ENCODE assay signal across 23 cellular contexts in genomic region chr20:42945595-42945994, GRCh38.
A peak's percentile ranks its signal among the peaks of the same experiment; 100 is the strongest.
DNase-seq lines count a peak whose midpoint lies in the region; ATAC-seq, FAIRE-seq and TF ChIP-seq lines count a peak whose summit lies in the region.
"Had no signal": no experiment of that assay in that cellular context is flagged by ENCODE, and none has a peak within 500 bp of the region (broad histone marks: within the 10 kb centered on the region; RNA-seq: fewer than 3 reads in every experiment).

No MANE protein-coding gene starts in this region.

- intact Hi-C loops in activated CD4-positive, alpha-beta T cell treated with anti-CD3 and anti-CD28 coated beads for 36 hours (cut with DNase I, micrococcal nuclease): no loop called here
- intact Hi-C loops in ascending aorta (cut with DNase I): no loop called here

- H3K4me2 ChIP-seq in Karpas-422 (ENCODE audit: low read depth, low read length, poor library complexity, severe bottlenecking): peak overlapping the region; percentile 22
- H3K4me2 ChIP-seq: A549; BLaER1 treated with 17β-estradiol and CSF1 and Interleukin-3, amounts not matched to agents 10 nM and 100 nM had no signal

- H3K4me1 ChIP-seq in Karpas-422 (ENCODE audit: low read length) (peaks cover 76% of the 10 kb centered on the region), ascending aorta (no peaks in the 10 kb centered on the region)
- H3K4me1 ChIP-seq: A549; BE2C; BLaER1 treated with 17β-estradiol and CSF1 and Interleukin-3, amounts not matched to agents 10 nM and 100 nM; HAP-1 had no signal

- H3K79me2 ChIP-seq in Karpas-422 (ENCODE audit: low read length): peaks cover 15% of the 10 kb centered on the region; the same call in 1 of the 2 replicates

- no peaks in the 10 kb centered on the region for H3K27me3 Mint-ChIP-seq in progenitor cell of endocrine pancreas
- peaks cover 4% of the 10 kb centered on the region for H3K27me3 Mint-ChIP-seq in activated CD4-positive, alpha-beta T cell treated with anti-CD3 and anti-CD28 coated beads for 36 hours
- H3K27me3 Mint-ChIP-seq: CD4-positive, alpha-beta T cell had no signal

- H3K4me1 Mint-ChIP-seq in progenitor cell of endocrine pancreas (ENCODE audit: low read depth): peaks cover 31% of the 10 kb centered on the region
- H3K4me1 Mint-ChIP-seq in activated CD4-positive, alpha-beta T cell treated with anti-CD3 and anti-CD28 coated beads for 36 hours: no peaks in the 10 kb centered on the region
- H3K4me1 Mint-ChIP-seq: CD14-positive monocyte; CD8-positive, alpha-beta memory T cell had no signal

- H3K27me3 ChIP-seq in Karpas-422 (ENCODE audit: low read length): no peaks in the 10 kb centered on the region
- H3K27me3 ChIP-seq in ascending aorta: no peaks in the 10 kb centered on the region
- H3K27me3 ChIP-seq: BE2C; BLaER1 treated with 17β-estradiol and CSF1 and Interleukin-3, amounts not matched to agents 10 nM and 100 nM had no signal

- POLR2A ChIA-PET in activated CD4-positive, alpha-beta T cell treated with anti-CD3 and anti-CD28 coated beads for 36 hours (lab: Charles Lee): no interaction called here

- DNase-seq in Karpas-422 (no peak), left lobe of liver (ENCODE audit: low spot score) (no peak), progenitor cell of endocrine pancreas (ENCODE audit: low spot score, unreplicated experiment) (no peak), frontal cortex (ENCODE audit: low spot score in 2 of 2) (no peak), ascending aorta (ENCODE audit: low spot score in 2 of 2) (no peak)
- no peak for DNase-seq in activated CD4-positive, alpha-beta T cell treated with anti-CD3 and anti-CD28 coated beads for 36 hours
- DNase-seq: 8988T; ACHN; AML-193; BE2C; Calu3; CD4-positive, alpha-beta T cell; CD8-positive, alpha-beta memory T cell; DND-41; GOT3; HFFc6 had no signal

- no peak overlapping the region for H3K4me3 Mint-ChIP-seq in progenitor cell of endocrine pancreas (ENCODE audit: low read depth)
- H3K4me3 Mint-ChIP-seq in activated CD4-positive, alpha-beta T cell treated with anti-CD3 and anti-CD28 coated beads for 36 hours: no peak overlapping the region
- H3K4me3 Mint-ChIP-seq: CD14-positive monocyte; CD4-positive, alpha-beta T cell; CD8-positive, alpha-beta memory T cell; HFFc6 had no signal

- peaks cover 9% of the 10 kb centered on the region for H3K9me3 Mint-ChIP-seq in progenitor cell of endocrine pancreas (ENCODE audit: low read depth)
- H3K9me3 Mint-ChIP-seq in activated CD4-positive, alpha-beta T cell treated with anti-CD3 and anti-CD28 coated beads for 36 hours (ENCODE audit: low read depth): peaks cover 14% of the 10 kb centered on the region

- no peaks in the 10 kb centered on the region for H4K20me1 ChIP-seq in Karpas-422 (ENCODE audit: insufficient read depth, low read depth, low read length)
- H4K20me1 ChIP-seq: BLaER1 treated with 17β-estradiol and CSF1 and Interleukin-3, amounts not matched to agents 10 nM and 100 nM had no signal

- H3K27ac ChIP-seq in Karpas-422 (ENCODE audit: low read length): peak overlapping the region; percentile 85
- no peak overlapping the region for H3K27ac ChIP-seq in ascending aorta
- H3K27ac ChIP-seq: A549; BLaER1 treated with 17β-estradiol and CSF1 and Interleukin-3, amounts not matched to agents 10 nM and 100 nM had no signal

- H3K4me3 ChIP-seq in Karpas-422 (ENCODE audit: low read length) (no peak overlapping the region), ascending aorta (no peak overlapping the region)
- H3K4me3 ChIP-seq: A549; BLaER1 treated with 17β-estradiol and CSF1 and Interleukin-3, amounts not matched to agents 10 nM and 100 nM; HAP-1 had no signal

- FAIRE-seq in frontal cortex (lab: Jason Lieb, UNC): no peak
- FAIRE-seq: A549, G401.6, GM12892, H54 had no signal

- H3K36me3 ChIP-seq in Karpas-422 (ENCODE audit: insufficient read depth, low read length) (no peaks in the 10 kb centered on the region), ascending aorta (no peaks in the 10 kb centered on the region)
- H3K36me3 ChIP-seq: BE2C; BLaER1 treated with 17β-estradiol and CSF1 and Interleukin-3, amounts not matched to agents 10 nM and 100 nM; HAP-1 had no signal

- no peaks in the 10 kb centered on the region for H3K9me2 ChIP-seq in Karpas-422 (replicated peaks; ENCODE audit: insufficient read depth, low read length)

- H2AFZ ChIP-seq in Karpas-422 (ENCODE audit: low read length): no peak overlapping the region

- peaks cover 4% of the 10 kb centered on the region for H3K36me3 Mint-ChIP-seq in progenitor cell of endocrine pancreas (ENCODE audit: insufficient read depth)
- H3K36me3 Mint-ChIP-seq in activated CD4-positive, alpha-beta T cell treated with anti-CD3 and anti-CD28 coated beads for 36 hours (ENCODE audit: low read depth): no peaks in the 10 kb centered on the region
- H3K36me3 Mint-ChIP-seq: CD14-positive monocyte; CD8-positive, alpha-beta memory T cell had no signal

- H3K9me3 ChIP-seq in Karpas-422 (ENCODE audit: low read length) (no peaks in the 10 kb centered on the region), ascending aorta (no peaks in the 10 kb centered on the region)
- H3K9me3 ChIP-seq: A549, BE2C, HAP-1 had no signal

- peak; percentile 11 for ATAC-seq in left lobe of liver
- ATAC-seq in activated CD4-positive, alpha-beta T cell treated with anti-CD3 and anti-CD28 coated beads for 36 hours: no peak
- ATAC-seq: A549 had no signal

- H3K9ac ChIP-seq in Karpas-422 (ENCODE audit: low read length): peak overlapping the region; percentile 40
- H3K9ac ChIP-seq: BLaER1 treated with 17β-estradiol and CSF1 and Interleukin-3, amounts not matched to agents 10 nM and 100 nM had no signal

- no peak for TF ChIP-seq CTCF in progenitor cell of endocrine pancreas (IDR thresholded peaks at IDR 0.05; ENCODE audit: unreplicated experiment)
- TF ChIP-seq CTCF in ascending aorta (IDR thresholded peaks at IDR 0.05): no peak

- peak overlapping the region; percentile 19 for H3K27ac Mint-ChIP-seq in progenitor cell of endocrine pancreas
- no peak overlapping the region for H3K27ac Mint-ChIP-seq in activated CD4-positive, alpha-beta T cell treated with anti-CD3 and anti-CD28 coated beads for 36 hours
- H3K27ac Mint-ChIP-seq: CD14-positive monocyte; CD4-positive, alpha-beta T cell; CD8-positive, alpha-beta memory T cell; HFFc6 had no signal

- CTCF ChIA-PET in activated CD4-positive, alpha-beta T cell treated with anti-CD3 and anti-CD28 coated beads for 36 hours (lab: Charles Lee): no interaction called here
